9 cellular contexts compared by ENCODE assay signal in genomic region chr9:134026561-134026960, GRCh38. TPM values are rescaled to one million over a fixed set of nuclear protein-coding genes. Genes with fewer than 3 reads are reported as not detected.
DNase-seq lines count a peak whose midpoint lies in the region; ATAC-seq and TF ChIP-seq lines count a peak whose summit lies in the region.
"Had no signal": no experiment of that assay in that cellular context is flagged by ENCODE, and none has a peak within 500 bp of the region (broad histone marks: within the 10 kb centered on the region; RNA-seq: fewer than 3 reads in every experiment).

No MANE protein-coding gene starts in this region.

- H3K27me3 Mint-ChIP-seq in activated CD4-positive, alpha-beta T cell treated with anti-CD3 and anti-CD28 coated beads for 36 hours: no peaks in the 10 kb centered on the region
- no peaks in the 10 kb centered on the region for H3K27me3 Mint-ChIP-seq in activated B cell treated with CpG ODN at 0.5 μM for 24 hours

- H3K9ac ChIP-seq in iPS-15b (ENCODE audit: low read depth, low read length) (no peak overlapping the region), smooth muscle cell (ENCODE audit: low read depth) (no peak overlapping the region)

- no peak overlapping the region for H3K27ac Mint-ChIP-seq in activated CD4-positive, alpha-beta T cell treated with anti-CD3 and anti-CD28 coated beads for 36 hours
- no peak overlapping the region for H3K27ac Mint-ChIP-seq in activated B cell treated with CpG ODN at 0.5 μM for 24 hours

- TF ChIP-seq CTCF in activated B cell treated with CpG ODN at 0.5 μM for 24 hours (IDR thresholded peaks at IDR 0.05): no peak
- TF ChIP-seq CTCF in smooth muscle cell (IDR thresholded peaks at IDR 0.05; ENCODE audit: borderline replicate concordance, insufficient read depth, poor library complexity, severe bottlenecking): no peak

- POLR2A ChIA-PET in activated CD4-positive, alpha-beta T cell treated with anti-CD3 and anti-CD28 coated beads for 36 hours (lab: Charles Lee): no interaction called here
- POLR2A ChIA-PET in activated B cell treated with CpG ODN at 0.5 μM for 24 hours (lab: Charles Lee): interaction anchor here (1.2 to 1.5 kb wide), 2 partner anchors 40 to 679 kb away, joined by 5 to 9 read pairs; partner anchors contain the start of genes MED22 and RPL7A

- no peak for ATAC-seq in activated CD4-positive, alpha-beta T cell treated with anti-CD3 and anti-CD28 coated beads for 36 hours
- no peak for ATAC-seq in activated B cell treated with CpG ODN at 0.5 μM for 24 hours (ENCODE audit: low read depth)
- ATAC-seq in HG03354 (IDR thresholded peaks at IDR 0.05; ENCODE audit: poor library complexity, severe bottlenecking, unreplicated experiment): no peak
- ATAC-seq in HG03457 (IDR thresholded peaks at IDR 0.05; ENCODE audit: unreplicated experiment): no peak
- ATAC-seq: gastrocnemius medialis had no signal

- H3K4me3 Mint-ChIP-seq in activated CD4-positive, alpha-beta T cell treated with anti-CD3 and anti-CD28 coated beads for 36 hours: peak overlapping the region; percentile 74
- H3K4me3 Mint-ChIP-seq in activated B cell treated with CpG ODN at 0.5 μM for 24 hours: peak overlapping the region; percentile 83

- DNase-seq in activated CD4-positive, alpha-beta T cell treated with anti-CD3 and anti-CD28 coated beads for 36 hours: no peak
- DNase-seq in activated CD4-positive, alpha-beta T cell treated with anti-CD3 and anti-CD28 coated beads for 48 hours: no peak
- DNase-seq in activated B cell treated with CpG ODN at 0.5 μM for 24 hours: no peak
- DNase-seq in smooth muscle cell (lab: John Stamatoyannopoulos, UW; ENCODE audit: unreplicated experiment): no peak
- DNase-seq in NCI-H2196 treated with DMSO at 0.1 percent for 48 hours (lab: John Stamatoyannopoulos, UW; ENCODE audit: unreplicated experiment): no peak
- DNase-seq: gastrocnemius medialis had no signal

- H3K4me3 ChIP-seq in iPS-15b (ENCODE audit: low read depth, low read length) (peak overlapping the region; percentile 85), smooth muscle cell (no peak overlapping the region)

- H3K36me3 ChIP-seq in iPS-15b (ENCODE audit: control insufficient read depth, insufficient read depth, low read length) (peaks cover 13% of the 10 kb centered on the region), smooth muscle cell (ENCODE audit: low read depth) (no peaks in the 10 kb centered on the region)

- H3K9me3 ChIP-seq in iPS-15b (ENCODE audit: control insufficient read depth, insufficient read depth, low read length) (no peaks in the 10 kb centered on the region), smooth muscle cell (replicated peaks; ENCODE audit: low read depth) (no peaks in the 10 kb centered on the region)
- H3K9me3 ChIP-seq: gastrocnemius medialis had no signal

- CTCF ChIA-PET in activated CD4-positive, alpha-beta T cell treated with anti-CD3 and anti-CD28 coated beads for 36 hours (lab: Charles Lee): interaction anchor here (0.7 kb wide), 2 partner anchors 32 to 40 kb away, joined by 3 read pairs; no protein-coding TSS in a partner anchor
- CTCF ChIA-PET in activated B cell treated with CpG ODN at 0.5 μM for 24 hours (lab: Charles Lee): no interaction called here

- H3F3A ChIP-seq in smooth muscle cell (ENCODE audit: low read depth): peaks cover under 1% of the 10 kb centered on the region

- no peak overlapping the region for H3K27ac ChIP-seq in smooth muscle cell (ENCODE audit: low read depth)

- 95% methylated on average over 18 of the region's 18 CpGs for WGBS in smooth muscle cell (ENCODE audit: low lambda C conversion rate)

- H3K9me3 Mint-ChIP-seq in activated CD4-positive, alpha-beta T cell treated with anti-CD3 and anti-CD28 coated beads for 36 hours (ENCODE audit: low read depth): no peaks in the 10 kb centered on the region
- H3K9me3 Mint-ChIP-seq in activated B cell treated with CpG ODN at 0.5 μM for 24 hours: no peaks in the 10 kb centered on the region

- peaks cover 4% of the 10 kb centered on the region for H3K4me1 Mint-ChIP-seq in activated CD4-positive, alpha-beta T cell treated with anti-CD3 and anti-CD28 coated beads for 36 hours
- peaks cover 16% of the 10 kb centered on the region for H3K4me1 Mint-ChIP-seq in activated B cell treated with CpG ODN at 0.5 μM for 24 hours

- H3K4me1 ChIP-seq in iPS-15b (ENCODE audit: control insufficient read depth, insufficient read depth, low read length) (peaks cover 6% of the 10 kb centered on the region), smooth muscle cell (ENCODE audit: low read depth) (peaks cover 6% of the 10 kb centered on the region)

- H2AFZ ChIP-seq in smooth muscle cell (ENCODE audit: low read depth): no peak overlapping the region

- H3K4me2 ChIP-seq in smooth muscle cell: peak overlapping the region; percentile 98

- H3K79me2 ChIP-seq in smooth muscle cell (ENCODE audit: low read depth): no peaks in the 10 kb centered on the region

- peaks cover 6% of the 10 kb centered on the region for H3K36me3 Mint-ChIP-seq in activated CD4-positive, alpha-beta T cell treated with anti-CD3 and anti-CD28 coated beads for 36 hours (ENCODE audit: low read depth)
- H3K36me3 Mint-ChIP-seq in activated B cell treated with CpG ODN at 0.5 μM for 24 hours (ENCODE audit: low read depth): peaks cover 25% of the 10 kb centered on the region

- intact Hi-C loops in activated CD4-positive, alpha-beta T cell treated with anti-CD3 and anti-CD28 coated beads for 36 hours (cut with DNase I, micrococcal nuclease): loop anchor here in 1 of 2 experiments (5.0 kb wide), 2 partner anchors 1881 to 1966 kb away; partner anchors contain the start of gene CAMSAP1
- intact Hi-C loops in activated B cell treated with CpG ODN at 0.5 μM for 24 hours (cut with micrococcal nuclease): loop anchor here (5.0 to 10.0 kb wide), 3 partner anchors 368 to 652 kb away; partner anchors contain the start of genes STKLD1 and SURF4

- H4K20me1 ChIP-seq in smooth muscle cell (ENCODE audit: low read depth): no peaks in the 10 kb centered on the region

- no peaks in the 10 kb centered on the region for H3K27me3 ChIP-seq in iPS-15b (ENCODE audit: control insufficient read depth, insufficient read depth, low read length)
- no peaks in the 10 kb centered on the region for H3K27me3 ChIP-seq in smooth muscle cell (ENCODE audit: low read depth)
- H3K27me3 ChIP-seq: gastrocnemius medialis had no signal

RNA-seq across cellular contexts. Expression of gene BRD3OS, which starts 1.3 kb away (rescaled TPM):
- total RNA-seq in activated CD4-positive, alpha-beta T cell treated with anti-CD3 and anti-CD28 coated beads for 36 hours: 10 to 100 TPM; 15.1 to 18.0 TPM
- total RNA-seq in activated B cell treated with CpG ODN at 0.5 μM for 24 hours (17.3 and 19.3 TPM in 2 replicates), smooth muscle cell (10.9 and 16.1 TPM in 2 replicates)
- 16.0 and 17.8 TPM in 2 replicates for polyA plus RNA-seq in smooth muscle cell

RNA-seq across cellular contexts. Expression of gene VAV2, which starts 34.4 kb away (rescaled TPM):
- total RNA-seq in activated CD4-positive, alpha-beta T cell treated with anti-CD3 and anti-CD28 coated beads for 36 hours: 1 to 10 TPM; 5.1 to 6.5 TPM
- total RNA-seq in activated B cell treated with CpG ODN at 0.5 μM for 24 hours: 92.9 and 99.6 TPM in 2 replicates
- total RNA-seq in smooth muscle cell: 26.2 and 27.4 TPM in 2 replicates
- 35.3 and 59.4 TPM in 2 replicates for polyA plus RNA-seq in smooth muscle cell

RNA-seq across cellular contexts. Expression of gene BRD3, which starts 41.3 kb away (rescaled TPM):
- total RNA-seq in activated CD4-positive, alpha-beta T cell treated with anti-CD3 and anti-CD28 coated beads for 36 hours: 10 to 100 TPM; 33.8 to 39.2 TPM
- total RNA-seq in activated B cell treated with CpG ODN at 0.5 μM for 24 hours (17.0 and 18.3 TPM in 2 replicates), smooth muscle cell (6.8 and 9.2 TPM in 2 replicates)
- 28.8 and 34.1 TPM in 2 replicates for polyA plus RNA-seq in smooth muscle cell
